15 cellular contexts compared by ENCODE assay signal in genomic region chr10:29502351-29502750, GRCh38.
DNase-seq lines count a peak whose midpoint lies in the region; ATAC-seq and TF ChIP-seq lines count a peak whose summit lies in the region.
"Had no signal": no experiment of that assay in that cellular context is flagged by ENCODE, and none has a peak within 500 bp of the region (broad histone marks: within the 10 kb centered on the region; RNA-seq: fewer than 3 reads in every experiment).

No MANE protein-coding gene starts in this region.

- H3K4me3 ChIP-seq in IMR-90 (ENCODE audit: insufficient read depth, low read depth, low read length) = no peak overlapping the region
- H3K4me3 ChIP-seq in mammary epithelial cell (replicated peaks in 1 of 3; ENCODE audit: insufficient read depth in 1 of 3, low read depth in 2 of 3, low read length in 3 of 3) = no peak overlapping the region
- H3K4me3 ChIP-seq in smooth muscle cell = no peak overlapping the region
- H3K4me3 ChIP-seq in effector memory CD4-positive, alpha-beta T cell (ENCODE audit: insufficient read depth, low read depth, low read length, poor library complexity, severe bottlenecking) = no peak overlapping the region

- no peak overlapping the region for H3K56ac ChIP-seq in IMR-90 (ENCODE audit: extremely low read depth, insufficient read depth, low read length)

- POLR2A ChIA-PET in IMR-90 (lab: Charles Lee; ENCODE audit: unreplicated experiment) = no interaction called here

- DNase-seq in IMR-90 (no peak), mammary epithelial cell (no peak), mesothelial cell of epicardium (ENCODE audit: low spot score in 2 of 2, unreplicated experiment in 2 of 2) (no peak), smooth muscle cell (lab: John Stamatoyannopoulos, UW; ENCODE audit: unreplicated experiment) (no peak), NCI-H1694 (lab: John Stamatoyannopoulos, UW) (no peak)
- no peak for DNase-seq in effector memory CD4-positive, alpha-beta T cell
- DNase-seq: CD8-positive, alpha-beta T cell; DND-41; GF-D8; Kasumi-1; NCI-H1417; NCI-H2029 treated with DMSO at 0.1 percent for 48 hours; NCI-H526 had no signal

- H2AK5ac ChIP-seq in IMR-90 (ENCODE audit: low read depth, low read length) = peak overlapping the region; percentile 82

- peaks cover 11% of the 10 kb centered on the region for H3K4me1 Mint-ChIP-seq in mesothelial cell of epicardium

- dilution Hi-C loops in IMR-90 (cut with HindIII; ENCODE audit: low sequenced_read_pairs, unreplicated experiment) (no loop called here), mammary epithelial cell (cut with HindIII; ENCODE audit: low sequenced_read_pairs) (no loop called here)

- H3K4me3 Mint-ChIP-seq in mesothelial cell of epicardium = no peak overlapping the region
- H3K4me3 Mint-ChIP-seq: CD8-positive, alpha-beta T cell had no signal

- peaks cover 31% of the 10 kb centered on the region for H3K36me3 Mint-ChIP-seq in mesothelial cell of epicardium

- H3K9me1 ChIP-seq in IMR-90 (ENCODE audit: insufficient read depth, low read length) = peaks cover 3% of the 10 kb centered on the region; the same call in 1 of the 2 replicates

- intact Hi-C loops in IMR-90 (cut with micrococcal nuclease) = no loop called here
- intact Hi-C loops in mammary epithelial cell (cut with micrococcal nuclease) = no loop called here

- H3K27me3 Mint-ChIP-seq in mesothelial cell of epicardium (ENCODE audit: low read depth) = no peaks in the 10 kb centered on the region

- no peaks in the 10 kb centered on the region for H3K79me2 ChIP-seq in mammary epithelial cell (ENCODE audit: insufficient read depth, low read length)
- H3K79me2 ChIP-seq in smooth muscle cell (ENCODE audit: low read depth) = no peaks in the 10 kb centered on the region

- no peak overlapping the region for H4K5ac ChIP-seq in IMR-90 (ENCODE audit: low read depth, low read length)

- peak overlapping the region; percentile 35; the same call in 1 of the 2 replicates for H2BK120ac ChIP-seq in IMR-90 (ENCODE audit: low read depth, low read length)

- TF ChIP-seq CTCF in IMR-90 (conservative IDR thresholded peaks at IDR 0.05; ENCODE audit: low read depth, low read length) (no peak), mammary epithelial cell (conservative IDR thresholded peaks at IDR 0.05 in 1 of 2, IDR thresholded peaks at IDR 0.05 in 1 of 2; ENCODE audit: extremely low read depth in 1 of 2, insufficient read depth in 1 of 2, low read depth in 1 of 2, low read length in 2 of 2) (no peak), mesothelial cell of epicardium (IDR thresholded peaks at IDR 0.05; ENCODE audit: unreplicated experiment) (no peak), smooth muscle cell (IDR thresholded peaks at IDR 0.05; ENCODE audit: borderline replicate concordance, insufficient read depth, poor library complexity, severe bottlenecking) (no peak)

- H4K8ac ChIP-seq in IMR-90 (ENCODE audit: low read depth in 2 of 2, low read length in 2 of 2) = peak overlapping the region in 1 of 2 experiments; percentile 17; a peak in 1 of 4 replicates

- no peak overlapping the region for H3K27ac ChIP-seq in IMR-90 (ENCODE audit: insufficient read depth, low read length)
- H3K27ac ChIP-seq in mammary epithelial cell (ENCODE audit: insufficient read depth, low read depth, low read length) = peak overlapping the region; percentile 92
- H3K27ac ChIP-seq in smooth muscle cell (ENCODE audit: low read depth) = peak overlapping the region; percentile 73
- H3K27ac ChIP-seq in effector memory CD4-positive, alpha-beta T cell (ENCODE audit: insufficient read depth, low read length, poor library complexity, severe bottlenecking) = no peak overlapping the region
- H3K27ac ChIP-seq: RWPE1 had no signal

- H3F3A ChIP-seq in smooth muscle cell (ENCODE audit: low read depth) = peaks cover 3% of the 10 kb centered on the region

- H3K4me1 ChIP-seq in IMR-90 (ENCODE audit: control insufficient read depth, insufficient read depth, low read length) (peaks cover 2% of the 10 kb centered on the region; the same call in 1 of the 2 replicates), mammary epithelial cell (ENCODE audit: insufficient read depth, low read length) (peaks cover 19% of the 10 kb centered on the region), smooth muscle cell (ENCODE audit: low read depth) (no peaks in the 10 kb centered on the region)
- H3K4me1 ChIP-seq in effector memory CD4-positive, alpha-beta T cell (ENCODE audit: control insufficient read depth, insufficient read depth, low read length, poor library complexity, severe bottlenecking) = no peaks in the 10 kb centered on the region

- peaks cover 3% of the 10 kb centered on the region for H3K36me3 ChIP-seq in IMR-90 (ENCODE audit: control insufficient read depth, insufficient read depth, low read length)
- H3K36me3 ChIP-seq in mammary epithelial cell (ENCODE audit: insufficient read depth, low read length) = no peaks in the 10 kb centered on the region
- H3K36me3 ChIP-seq in smooth muscle cell (ENCODE audit: low read depth) = peaks cover 5% of the 10 kb centered on the region
- H3K36me3 ChIP-seq in effector memory CD4-positive, alpha-beta T cell (ENCODE audit: control insufficient read depth, insufficient read depth, low read length) = no peaks in the 10 kb centered on the region

- WGBS in IMR-90 (ENCODE audit: extremely low coverage in 2 of 2, insufficient read length in 1 of 2), 2 experiments = no CpG with 5 or more reads among the region's 1 CpG
- WGBS in mammary epithelial cell (ENCODE audit: low coverage, missing lambda C conversion rate) = 91% methylated on average over 1 of the region's 1 CpG
- WGBS in smooth muscle cell (ENCODE audit: low lambda C conversion rate) = 83% methylated on average over 1 of the region's 1 CpG

- ATAC-seq in IMR-90 (ENCODE audit: low read depth) = peak; percentile 19; the same call in 1 of the 2 replicates
- ATAC-seq in HG03460 (IDR thresholded peaks at IDR 0.05; ENCODE audit: unreplicated experiment) = no peak
- ATAC-seq: CD8-positive, alpha-beta T cell had no signal

- CTCF ChIA-PET in IMR-90 (lab: Yijun Ruan, JAX) (interaction anchor here (0.8 to 1.8 kb wide), 3 partner anchors 11 to 15 kb away, joined by 4 to 8 read pairs (median 4); no protein-coding TSS in a partner anchor), mammary epithelial cell (lab: Charles Lee; ENCODE audit: low non-redundant PET) (interaction anchor here (0.7 kb wide), 1 partner anchor 11 kb away, joined by 3 read pairs; no protein-coding TSS in a partner anchor)

- peak overlapping the region; percentile 43; the same call in 1 of the 2 replicates for H3K4ac ChIP-seq in IMR-90 (ENCODE audit: low read depth, low read length)

- H4K91ac ChIP-seq in IMR-90 (ENCODE audit: insufficient read depth, low read depth, low read length) = 0 out of 2 replicates have a peak overlapping the region, but pooled peaks have one; percentile 17

- H3K14ac ChIP-seq in IMR-90 (replicated peaks; ENCODE audit: low read depth, low read length) = peak overlapping the region; percentile 42; the same call in 1 of the 2 replicates

- in situ Hi-C loops in IMR-90 (cut with MboI; ENCODE audit: low sequenced_read_pairs) (no loop called here), mammary epithelial cell (cut with MboI; ENCODE audit: low sequenced_read_pairs in 2 of 2) (no loop called here)

- no peak overlapping the region for H2AK9ac ChIP-seq in IMR-90 (replicated peaks; ENCODE audit: low read depth, low read length, poor library complexity)

- no peak overlapping the region for H2BK5ac ChIP-seq in IMR-90 (ENCODE audit: low read depth, low read length, poor library complexity, severe bottlenecking)

- H3K9me3 Mint-ChIP-seq in mesothelial cell of epicardium = no peaks in the 10 kb centered on the region
- H3K9me3 Mint-ChIP-seq: CD8-positive, alpha-beta T cell had no signal

- peak overlapping the region; percentile 56; the same call in 1 of the 2 replicates for H2BK20ac ChIP-seq in IMR-90 (ENCODE audit: low read depth, low read length)

- BruUV-seq in IMR-90 (replicated peaks; lab: Mats Ljungman, UMichigan) (no TSS peak), mammary epithelial cell (replicated peaks; lab: Mats Ljungman, UMichigan) (no TSS peak)

- H2BK15ac ChIP-seq in IMR-90 (ENCODE audit: low read depth, low read length) = 0 out of 3 replicates have a peak overlapping the region, but pooled peaks have one; percentile 33

- H3K27ac Mint-ChIP-seq in mesothelial cell of epicardium = peak overlapping the region; percentile 22
- H3K27ac Mint-ChIP-seq: CD8-positive, alpha-beta T cell had no signal

- no peak overlapping the region for H3K18ac ChIP-seq in IMR-90 (ENCODE audit: low read depth, low read length)

- no peak overlapping the region for H3K23ac ChIP-seq in IMR-90 (ENCODE audit: low read depth, low read length)

- H3K9me3 ChIP-seq in IMR-90 (ENCODE audit: control insufficient read depth, insufficient read depth, low read length) (no peaks in the 10 kb centered on the region), mammary epithelial cell (replicated peaks; ENCODE audit: insufficient read depth, low read length) (no peaks in the 10 kb centered on the region), smooth muscle cell (replicated peaks; ENCODE audit: low read depth) (no peaks in the 10 kb centered on the region)
- no peaks in the 10 kb centered on the region for H3K9me3 ChIP-seq in effector memory CD4-positive, alpha-beta T cell (ENCODE audit: control insufficient read depth, low read length)

- no peak for TF ChIP-seq RAD21 in IMR-90 (IDR thresholded peaks at IDR 0.05; ENCODE audit: low read length)

- H3K4me2 ChIP-seq in IMR-90 (ENCODE audit: low read depth, low read length) (no peak overlapping the region), mammary epithelial cell (ENCODE audit: insufficient read depth, low read depth, low read length) (no peak overlapping the region), smooth muscle cell (no peak overlapping the region)

- H3K9ac ChIP-seq in IMR-90 (ENCODE audit: low read depth, low read length) = no peak overlapping the region
- no peak overlapping the region for H3K9ac ChIP-seq in mammary epithelial cell (ENCODE audit: insufficient read depth, low read length)
- no peak overlapping the region for H3K9ac ChIP-seq in smooth muscle cell (ENCODE audit: low read depth)

- no peaks in the 10 kb centered on the region for H3K27me3 ChIP-seq in IMR-90 (ENCODE audit: control insufficient read depth, insufficient read depth, low read length)
- H3K27me3 ChIP-seq in mammary epithelial cell (ENCODE audit: insufficient read depth, low read length) = no peaks in the 10 kb centered on the region
- no peaks in the 10 kb centered on the region for H3K27me3 ChIP-seq in smooth muscle cell (ENCODE audit: low read depth)
- no peaks in the 10 kb centered on the region for H3K27me3 ChIP-seq in effector memory CD4-positive, alpha-beta T cell (replicated peaks; ENCODE audit: control insufficient read depth, insufficient read depth, low read length, poor library complexity, severe bottlenecking)

- no peaks in the 10 kb centered on the region for H4K20me1 ChIP-seq in IMR-90 (ENCODE audit: insufficient read depth, low read length)
- no peaks in the 10 kb centered on the region for H4K20me1 ChIP-seq in mammary epithelial cell (ENCODE audit: insufficient read depth, low read length)
- H4K20me1 ChIP-seq in smooth muscle cell (ENCODE audit: low read depth) = no peaks in the 10 kb centered on the region

- no peak for TF ChIP-seq POLR2A in IMR-90 (IDR thresholded peaks at IDR 0.05; ENCODE audit: low read depth, low read length)

- peaks cover 0 to 5% of the 10 kb centered on the region in 2 experiments; a peak in 1 of 4 replicates for H3K79me1 ChIP-seq in IMR-90 (ENCODE audit: low read depth in 1 of 2, low read length in 2 of 2)

- H2AFZ ChIP-seq in IMR-90 (replicated peaks; ENCODE audit: low read length, poor library complexity) = no peak overlapping the region
- H2AFZ ChIP-seq in mammary epithelial cell (ENCODE audit: low read depth, low read length) = no peak overlapping the region
- no peak overlapping the region for H2AFZ ChIP-seq in smooth muscle cell (ENCODE audit: low read depth)

Comparison
In these comparisons a context has a peak if more than half of its experiments do, and no peak if none do; other contexts are left out.
1. H3K27ac ChIP-seq: peak in mammary epithelial cell (single experiment) and smooth muscle cell (single experiment); none in IMR-90 (single experiment) and effector memory CD4-positive, alpha-beta T cell (single experiment).